13 cellular contexts compared by ENCODE assay signal in genomic region chr13:34587586-34587985, GRCh38.
"Had no signal": no experiment of that assay in that cellular context is flagged by ENCODE, and none has a peak within 500 bp of the region (broad histone marks: within the 10 kb centered on the region; RNA-seq: fewer than 3 reads in every experiment).

No MANE protein-coding gene starts in this region.

- H3K4me1 Mint-ChIP-seq: activated B cell treated with CpG ODN at 0.5 μM for 24 hours; activated CD4-positive, alpha-beta T cell treated with anti-CD3 and anti-CD28 coated beads, Interleukin-2, amount 10 ng/mL, durations not matched to agents 7 days and 5 days; memory B cell; nephron progenitor cell had no signal

- H3K9me3 Mint-ChIP-seq: activated CD4-positive, alpha-beta T cell treated with anti-CD3 and anti-CD28 coated beads, Interleukin-2, amount 10 ng/mL, durations not matched to agents 7 days and 5 days; nephron progenitor cell had no signal

- H3K27ac Mint-ChIP-seq: activated B cell treated with CpG ODN at 0.5 μM for 24 hours; activated CD4-positive, alpha-beta T cell treated with anti-CD3 and anti-CD28 coated beads, Interleukin-2, amount 10 ng/mL, durations not matched to agents 7 days and 5 days; activated naive CD4-positive, alpha-beta T cell treated with anti-CD3 and anti-CD28 coated beads, Interleukin-2, amount 50 U/mL, for 72 hours; activated T-cell treated with anti-CD3 and anti-CD28 coated beads, Interleukin-2, amount 50 U/mL, for 24 hours; memory B cell; nephron progenitor cell had no signal

- H3K36me3 ChIP-seq: heart right ventricle had no signal

- H3K27me3 Mint-ChIP-seq: activated B cell treated with CpG ODN at 0.5 μM for 24 hours; activated CD4-positive, alpha-beta T cell treated with anti-CD3 and anti-CD28 coated beads, Interleukin-2, amount 10 ng/mL, durations not matched to agents 7 days and 5 days; activated T-cell treated with anti-CD3 and anti-CD28 coated beads, Interleukin-2, amount 50 U/mL, for 24 hours; memory B cell had no signal

- H3K27me3 ChIP-seq: heart right ventricle had no signal

- H3K4me3 Mint-ChIP-seq: activated B cell treated with CpG ODN at 0.5 μM for 24 hours; activated CD4-positive, alpha-beta T cell treated with anti-CD3 and anti-CD28 coated beads, Interleukin-2, amount 10 ng/mL, durations not matched to agents 7 days and 5 days; activated T-cell treated with anti-CD3 and anti-CD28 coated beads, Interleukin-2, amount 50 U/mL, for 24 hours; memory B cell; nephron progenitor cell; stimulated activated naive CD8-positive, alpha-beta T cell treated with anti-CD3 and anti-CD28 coated beads, Interleukin-15, amount 100 ng/mL, for 72 hours had no signal

- ATAC-seq: activated naive CD4-positive, alpha-beta T cell treated with anti-CD3 and anti-CD28 coated beads, Interleukin-2, amount 50 U/mL, for 72 hours; heart right ventricle; left lobe of liver; stimulated activated naive CD8-positive, alpha-beta T cell treated with anti-CD3 and anti-CD28 coated beads, Interleukin-15, amount 100 ng/mL, for 72 hours had no signal

- H3K9me3 ChIP-seq: heart right ventricle had no signal

- DNase-seq: activated B cell treated with CpG ODN at 0.5 μM for 24 hours; activated CD4-positive, alpha-beta T cell treated with anti-CD3 and anti-CD28 coated beads, Interleukin-2, amount 10 ng/mL, durations not matched to agents 7 days and 5 days; activated effector memory CD4-positive, alpha-beta T cell treated with anti-CD3 and anti-CD28 coated beads, Interleukin-2, amount 50 U/mL, for 16 hours; activated T-cell treated with anti-CD3 and anti-CD28 coated beads, Interleukin-2, amount 50 U/mL, for 24 hours; heart right ventricle; islet precursor cell; nephron progenitor cell; stimulated activated CD4-positive, alpha-beta T cell treated with anti-CD3 and anti-CD28 coated beads, Interleukin-4, amount 100 ng/mL, for 24 hours; stimulated activated naive CD8-positive, alpha-beta T cell treated with anti-CD3 and anti-CD28 coated beads, Interleukin-15, amount 100 ng/mL, for 72 hours; T-helper 2 cell had no signal

- H3K27ac ChIP-seq: heart right ventricle had no signal

- H3K36me3 Mint-ChIP-seq: activated naive CD4-positive, alpha-beta T cell treated with anti-CD3 and anti-CD28 coated beads, Interleukin-2, amount 50 U/mL, for 72 hours; memory B cell had no signal

- H3K4me3 ChIP-seq: heart right ventricle had no signal
